8 cellular contexts compared by ENCODE assay signal in genomic region chr12:95218164-95218851, GRCh38. TPM values are rescaled to one million over a fixed set of nuclear protein-coding genes. Genes with fewer than 3 reads are reported as not detected.
A peak's percentile ranks its signal among the peaks of the same experiment; 100 is the strongest.
DNase-seq lines count a peak whose midpoint lies in the region; ATAC-seq lines count a peak whose summit lies in the region.

No MANE protein-coding gene starts in this region.

- H3K9me3 Mint-ChIP-seq in activated T-helper 2 cell treated with anti-CD3 and anti-CD28 coated beads, Interferon-gamma antibody, Interleukin-2, Interleukin-4, amounts not matched to agents 10 μg/mL and 5 μg/mL and 100 μg/mL, durations not matched to agents 14 hours and 24 hours and 36 hours = no peaks in the 10 kb centered on the region

- H3K27ac Mint-ChIP-seq in activated T-helper 2 cell treated with anti-CD3 and anti-CD28 coated beads, Interferon-gamma antibody, Interleukin-2, Interleukin-4, amounts not matched to agents 10 μg/mL and 5 μg/mL and 100 μg/mL, durations not matched to agents 14 hours and 24 hours and 36 hours = peak overlapping the region; percentile 99

- peak; percentile 1 to 2 for ATAC-seq in activated CD4-positive, CD25-positive, alpha-beta regulatory T cell treated with anti-CD3 and anti-CD28 coated beads, Interleukin-2, amount 50 U/mL, for 24 hours
- ATAC-seq in HG03066 (IDR thresholded peaks at IDR 0.05; ENCODE audit: low read depth, unreplicated experiment) (peak; percentile 8), left ventricle myocardium superior (peak; percentile 0), HG03442 (IDR thresholded peaks at IDR 0.05; ENCODE audit: unreplicated experiment) (no peak)

- H3K27me3 ChIP-seq in rectal smooth muscle tissue (ENCODE audit: control insufficient read depth, insufficient read depth, low read length) = no peaks in the 10 kb centered on the region

- no peaks in the 10 kb centered on the region for H3K36me3 ChIP-seq in rectal smooth muscle tissue (ENCODE audit: control insufficient read depth, insufficient read depth, low read length)

- H3K9ac ChIP-seq in rectal smooth muscle tissue (ENCODE audit: low read length) = peak overlapping the region; percentile 54

- H3K27me3 Mint-ChIP-seq in activated T-helper 2 cell treated with anti-CD3 and anti-CD28 coated beads, Interferon-gamma antibody, Interleukin-2, Interleukin-4, amounts not matched to agents 10 μg/mL and 5 μg/mL and 100 μg/mL, durations not matched to agents 14 hours and 24 hours and 36 hours (ENCODE audit: low read depth) = peaks cover 13% of the 10 kb centered on the region

- H3K36me3 Mint-ChIP-seq in activated T-helper 2 cell treated with anti-CD3 and anti-CD28 coated beads, Interferon-gamma antibody, Interleukin-2, Interleukin-4, amounts not matched to agents 10 μg/mL and 5 μg/mL and 100 μg/mL, durations not matched to agents 14 hours and 24 hours and 36 hours (ENCODE audit: low read depth) = peaks cover 12% of the 10 kb centered on the region

- DNase-seq in activated CD4-positive, CD25-positive, alpha-beta regulatory T cell treated with anti-CD3 and anti-CD28 coated beads, Interleukin-2, amount 50 U/mL, for 72 hours = no peak
- peak; percentile 70 to 73 for DNase-seq in NCI-H446 (lab: John Stamatoyannopoulos, UW)
- no peak for DNase-seq in activated T-helper 2 cell treated with anti-CD3 and anti-CD28 coated beads, Interferon-gamma antibody, Interleukin-2, Interleukin-4, amounts not matched to agents 10 μg/mL and 5 μg/mL and 100 μg/mL, durations not matched to agents 14 hours and 24 hours and 36 hours (ENCODE audit: low spot score)
- DNase-seq in left ventricle myocardium superior = no peak

- H3K4me1 ChIP-seq in rectal smooth muscle tissue (ENCODE audit: control insufficient read depth, insufficient read depth, low read length) = peaks cover 22% of the 10 kb centered on the region

- intact Hi-C loops in activated T-helper 2 cell treated with anti-CD3 and anti-CD28 coated beads, Interferon-gamma antibody, Interleukin-2, Interleukin-4, amounts not matched to agents 10 μg/mL and 5 μg/mL and 100 μg/mL, durations not matched to agents 14 hours and 24 hours and 36 hours (cut with micrococcal nuclease) = loop anchor here (2.0 to 10.0 kb wide), 4 partner anchors 22 to 1784 kb away; partner anchors contain the start of genes SOCS2 and USP44
- intact Hi-C loops in left ventricle myocardium superior (cut with micrococcal nuclease) = loop anchor here (5.0 kb wide), 1 partner anchor 101 kb away; no protein-coding TSS in a partner anchor

- H3K27ac ChIP-seq in rectal smooth muscle tissue (ENCODE audit: low read depth, low read length) = peak overlapping the region; percentile 99

- H3K4me3 ChIP-seq in rectal smooth muscle tissue (ENCODE audit: low read length) = peak overlapping the region; percentile 90

- H3K4me1 Mint-ChIP-seq in activated T-helper 2 cell treated with anti-CD3 and anti-CD28 coated beads, Interferon-gamma antibody, Interleukin-2, Interleukin-4, amounts not matched to agents 10 μg/mL and 5 μg/mL and 100 μg/mL, durations not matched to agents 14 hours and 24 hours and 36 hours (ENCODE audit: low read depth) = peaks cover 28% of the 10 kb centered on the region

- peak overlapping the region; percentile 98 for H3K4me3 Mint-ChIP-seq in activated T-helper 2 cell treated with anti-CD3 and anti-CD28 coated beads, Interferon-gamma antibody, Interleukin-2, Interleukin-4, amounts not matched to agents 10 μg/mL and 5 μg/mL and 100 μg/mL, durations not matched to agents 14 hours and 24 hours and 36 hours (ENCODE audit: low read depth)

RNA-seq across cellular contexts. Expression of gene VEZT, which starts 0.7 kb away (rescaled TPM):
- 62.6 and 63.1 TPM in 2 replicates for total RNA-seq in activated T-helper 2 cell treated with anti-CD3 and anti-CD28 coated beads, Interferon-gamma antibody, Interleukin-2, Interleukin-4, amounts not matched to agents 10 μg/mL and 5 μg/mL and 100 μg/mL, durations not matched to agents 14 hours and 24 hours and 36 hours
- 59.0 TPM for total RNA-seq in left ventricle myocardium superior

RNA-seq across cellular contexts. Expression of gene FGD6, which starts 1.0 kb away (rescaled TPM):
- 0.69 and 1.1 TPM in 2 replicates for total RNA-seq in activated T-helper 2 cell treated with anti-CD3 and anti-CD28 coated beads, Interferon-gamma antibody, Interleukin-2, Interleukin-4, amounts not matched to agents 10 μg/mL and 5 μg/mL and 100 μg/mL, durations not matched to agents 14 hours and 24 hours and 36 hours
- 23.5 TPM for total RNA-seq in left ventricle myocardium superior

Comparison
In these comparisons a context has a peak if more than half of its experiments do, and no peak if none do; other contexts are left out.
1. DNase-seq: peak in NCI-H446 (2 of 2); none in activated CD4-positive, CD25-positive, alpha-beta regulatory T cell treated with anti-CD3 and anti-CD28 coated beads, Interleukin-2, amount 50 U/mL, for 72 hours (single experiment), activated T-helper 2 cell treated with anti-CD3 and anti-CD28 coated beads, Interferon-gamma antibody, Interleukin-2, Interleukin-4, amounts not matched to agents 10 μg/mL and 5 μg/mL and 100 μg/mL, durations not matched to agents 14 hours and 24 hours and 36 hours (single experiment) and left ventricle myocardium superior (single experiment).
2. RNA of gene FGD6, which starts 1.0 kb away (total RNA-seq): 23.5 TPM in left ventricle myocardium superior (single experiment); 0.69 to 1.1 TPM in activated T-helper 2 cell treated with anti-CD3 and anti-CD28 coated beads, Interferon-gamma antibody, Interleukin-2, Interleukin-4, amounts not matched to agents 10 μg/mL and 5 μg/mL and 100 μg/mL, durations not matched to agents 14 hours and 24 hours and 36 hours; every median in the first group is over 10 times any median in the second.